ENCODE assay signal across 9 cellular contexts in the genomic region with DNA sequence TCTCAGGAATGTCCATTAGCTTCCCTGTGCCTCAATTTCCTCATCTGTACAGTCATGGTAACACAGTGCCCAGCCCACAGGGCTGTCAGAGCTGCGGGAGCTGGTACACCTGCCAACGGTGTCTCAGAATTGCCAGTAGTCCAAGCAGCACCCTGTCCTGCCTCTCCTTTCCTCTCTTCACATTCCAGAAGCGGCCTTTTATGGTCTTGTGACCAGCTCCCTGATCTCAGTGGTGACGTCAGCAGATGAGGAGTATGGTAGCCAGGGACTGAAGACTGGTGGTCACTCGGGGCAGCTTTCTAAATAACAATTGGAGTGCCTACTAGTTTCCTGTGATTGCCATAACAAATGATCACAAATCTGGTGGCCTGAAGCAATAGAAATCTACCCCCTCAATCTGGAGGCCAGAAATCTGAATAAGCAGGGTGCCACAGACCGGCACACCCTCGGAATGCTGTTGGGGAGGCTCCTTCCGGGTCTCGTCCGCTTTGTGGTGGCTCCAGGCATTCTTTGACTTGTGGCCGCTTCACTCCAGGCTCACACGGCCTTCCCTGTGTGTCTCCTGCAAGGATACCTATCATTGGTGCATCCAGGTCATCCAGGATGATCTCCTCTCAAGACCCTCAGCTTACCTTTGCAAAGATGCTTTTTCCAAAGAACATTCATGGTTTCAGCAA. TPM values are rescaled to one million over a fixed set of nuclear protein-coding genes. Genes with fewer than 3 reads are reported as not detected.
DNase-seq lines count a peak whose midpoint lies in the region; ATAC-seq, FAIRE-seq and TF ChIP-seq lines count a peak whose summit lies in the region.
"Had no signal": no experiment of that assay in that cellular context is flagged by ENCODE, and none has a peak within 500 bp of the region (broad histone marks: within the 10 kb centered on the region; RNA-seq: fewer than 3 reads in every experiment).

No MANE protein-coding gene starts in this region.

- peak overlapping the region; percentile 4 for H4K8ac ChIP-seq in mesenchymal stem cell (ENCODE audit: low read length)

- 95% methylated on average over 10 of the region's 12 CpGs for WGBS in K562 (ENCODE audit: insufficient coverage, low coverage, missing lambda C conversion rate)
- 91% methylated on average over 12 of the region's 12 CpGs for WGBS in mesenchymal stem cell
- 67 to 79% methylated on average over 12 of the region's 12 CpGs for WGBS in testis, 2 donors

- no peak overlapping the region for H2BK5ac ChIP-seq in mesenchymal stem cell (ENCODE audit: low read depth, low read length, poor library complexity, severe bottlenecking)

- DNase-seq in AG04450 (ENCODE audit: low read depth, low spot score): no peak
- DNase-seq in K562 (ENCODE audit: extremely low read depth in 1 of 4, low spot score in 3 of 4): no peak
- peak; percentile 39 for DNase-seq in mesenchymal stem cell
- DNase-seq in testis: no peak
- DNase-seq in C1 segment of cervical spinal cord (lab: John Stamatoyannopoulos, UW): no peak
- DNase-seq in NOMO-1 (lab: John Stamatoyannopoulos, UW; ENCODE audit: unreplicated experiment in 2 of 2): no peak
- DNase-seq: T1000 had no signal

- peak overlapping the region; percentile 24 to 69 for H3K18ac ChIP-seq in mesenchymal stem cell (ENCODE audit: low read depth in 1 of 2, low read length in 2 of 2)

- H3K79me1 ChIP-seq in mesenchymal stem cell (replicated peaks; ENCODE audit: low read length, poor library complexity, severe bottlenecking): peaks cover 17% of the 10 kb centered on the region

- peaks cover 7% of the 10 kb centered on the region for H3K9me1 ChIP-seq in K562 (ENCODE audit: control insufficient read depth, insufficient read depth, low read length)

- no peak for FAIRE-seq in K562 (lab: Jason Lieb, UNC)

- POLR2A ChIA-PET in AG04450 (lab: Yijun Ruan, JAX): no interaction called here
- POLR2A ChIA-PET in K562 (lab: Yijun Ruan, JAX): interaction anchor here (0.6 to 2.2 kb wide), 6 partner anchors 13 to 192 kb away, joined by 3 to 6 read pairs (median 4); no protein-coding TSS in a partner anchor

- no peak for TF ChIP-seq EP300 in K562 (IDR thresholded peaks at IDR 0.05; ENCODE audit: low read length)

- H3K9ac ChIP-seq in HUES6 (ENCODE audit: low read length) (peak overlapping the region; percentile 100), K562 (ENCODE audit: insufficient read depth in 1 of 2, low read depth in 2 of 2, low read length in 2 of 2) (peak overlapping the region; percentile 54 to 88; a peak in 2 of 4 replicates), mesenchymal stem cell (ENCODE audit: low read length) (peak overlapping the region; percentile 94)

- no peak overlapping the region for H2BK120ac ChIP-seq in mesenchymal stem cell (ENCODE audit: low read depth, low read length)

- peaks cover 32% of the 10 kb centered on the region for H4K20me1 ChIP-seq in K562 (replicated peaks; ENCODE audit: control insufficient read depth, insufficient read depth, low read length)

- H2AFZ ChIP-seq in K562 (ENCODE audit: low read depth, low read length) (no peak overlapping the region), mesenchymal stem cell (ENCODE audit: low read depth, low read length) (no peak overlapping the region)

- peaks cover 33% of the 10 kb centered on the region for H3K4me1 ChIP-seq in HUES6 (ENCODE audit: control insufficient read depth, insufficient read depth, low read length)
- peaks cover 15 to 37% of the 10 kb centered on the region in 2 experiments; a peak in 4 of 5 replicates for H3K4me1 ChIP-seq in K562 (replicated peaks in 1 of 2; ENCODE audit: control insufficient read depth in 2 of 2, insufficient read depth in 2 of 2, low read length in 2 of 2)
- peaks cover 43% of the 10 kb centered on the region for H3K4me1 ChIP-seq in mesenchymal stem cell (ENCODE audit: control insufficient read depth, insufficient read depth, low read depth, low read length)
- H3K4me1 ChIP-seq in testis: peaks cover 9% of the 10 kb centered on the region

- BruUV-seq in K562 (replicated peaks; lab: Mats Ljungman, UMichigan): no TSS peak

- H3K27me3 ChIP-seq in AG04450 (ENCODE audit: control insufficient read depth, insufficient read depth, low read length) (no peaks in the 10 kb centered on the region), HUES6 (ENCODE audit: control insufficient read depth, insufficient read depth, low read length) (no peaks in the 10 kb centered on the region), K562 (ENCODE audit: control insufficient read depth in 2 of 2, insufficient read depth in 2 of 2, low read length in 2 of 2) (no peaks in the 10 kb centered on the region), mesenchymal stem cell (ENCODE audit: control insufficient read depth in 1 of 2, insufficient read depth in 1 of 2, low read length in 2 of 2) (peaks cover 0 to 3% of the 10 kb centered on the region in 2 experiments), testis (no peaks in the 10 kb centered on the region)

- H3K9me3 ChIP-seq in AG04450 (ENCODE audit: control insufficient read depth, insufficient read depth, low read length): no peaks in the 10 kb centered on the region
- H3K9me3 ChIP-seq in HUES6 (ENCODE audit: control insufficient read depth, insufficient read depth, low read depth, low read length): no peaks in the 10 kb centered on the region; the same call in 1 of the 2 replicates
- no peaks in the 10 kb centered on the region; the same call in 1 of the 2 replicates for H3K9me3 ChIP-seq in K562 (replicated peaks; ENCODE audit: control insufficient read depth, insufficient read depth, low read depth, low read length)
- no peaks in the 10 kb centered on the region for H3K9me3 ChIP-seq in mesenchymal stem cell (ENCODE audit: control insufficient read depth, low read length)
- H3K9me3 ChIP-seq in testis: no peaks in the 10 kb centered on the region

- peaks cover 37% of the 10 kb centered on the region for H3K36me3 ChIP-seq in HUES6 (ENCODE audit: control insufficient read depth, insufficient read depth, low read length)
- peaks cover 38% of the 10 kb centered on the region for H3K36me3 ChIP-seq in K562 (ENCODE audit: control insufficient read depth, insufficient read depth, low read length)
- peaks cover 46 to 47% of the 10 kb centered on the region in 2 experiments for H3K36me3 ChIP-seq in mesenchymal stem cell (ENCODE audit: control insufficient read depth in 1 of 2, insufficient read depth in 2 of 2, low read depth in 1 of 2, low read length in 2 of 2)
- H3K36me3 ChIP-seq in testis (ENCODE audit: low read depth, missing control alignments): no peaks in the 10 kb centered on the region

- H3K14ac ChIP-seq in mesenchymal stem cell (ENCODE audit: low read length in 2 of 2): peak overlapping the region in 1 of 2 experiments; percentile 73

- intact Hi-C loops in K562 (cut with micrococcal nuclease): loop anchor here (10.0 kb wide), 2 partner anchors 190 to 240 kb away; partner anchors contain the start of gene CTTN
- intact Hi-C loops in testis (cut with DNase I; ENCODE audit: low total_unique reads): no loop called here

- no peak overlapping the region for H4K91ac ChIP-seq in mesenchymal stem cell (ENCODE audit: low read length)

- no peak overlapping the region for H2BK15ac ChIP-seq in mesenchymal stem cell (ENCODE audit: low read depth, poor library complexity, severe bottlenecking)

- H3K23ac ChIP-seq in mesenchymal stem cell (ENCODE audit: low read length in 2 of 2): no peak overlapping the region

- peak overlapping the region; percentile 11 for H3K27ac ChIP-seq in AG04450 (ENCODE audit: low read depth, low read length)
- H3K27ac ChIP-seq in HUES6 (ENCODE audit: low read depth, low read length): peak overlapping the region; percentile 97; the same call in 1 of the 2 replicates
- peak overlapping the region; percentile 91; the same call in 1 of the 3 replicates for H3K27ac ChIP-seq in K562 (ENCODE audit: extremely low read depth, low read depth, low read length)
- H3K27ac ChIP-seq in mesenchymal stem cell (ENCODE audit: low read length, poor library complexity, severe bottlenecking): peak overlapping the region; percentile 86
- no peak overlapping the region for H3K27ac ChIP-seq in testis

- H3K4me2 ChIP-seq in K562 (ENCODE audit: insufficient read depth, low read length) (peak overlapping the region; percentile 97), mesenchymal stem cell (ENCODE audit: low read length, poor library complexity, severe bottlenecking) (peak overlapping the region; percentile 74)

- peak overlapping the region; percentile 85 for H2AK5ac ChIP-seq in mesenchymal stem cell (ENCODE audit: low read length, severe bottlenecking)

- no peak for TF ChIP-seq RAD21 in K562 (CRISPR knock-in tag; conservative IDR thresholded peaks at IDR 0.05 in 1 of 2, IDR thresholded peaks at IDR 0.05 in 1 of 2)

- peak overlapping the region in 1 of 2 experiments; percentile 45 for H2BK12ac ChIP-seq in mesenchymal stem cell (ENCODE audit: low read length in 2 of 2)

- in situ Hi-C loops in K562 (cut with MboI): no loop called here

- TF ChIP-seq POLR2A in K562 (conservative IDR thresholded peaks at IDR 0.05) (no peak), testis (IDR thresholded peaks at IDR 0.05) (no peak)

- no peak for ATAC-seq in K562
- ATAC-seq in GM21737 (IDR thresholded peaks at IDR 0.05; ENCODE audit: unreplicated experiment): no peak

- H3K4ac ChIP-seq in mesenchymal stem cell (ENCODE audit: low read depth in 1 of 2, low read length in 2 of 2): no peak overlapping the region

- CTCF ChIA-PET in AG04450 (lab: Charles Lee): interaction anchor here (1.0 kb wide), 1 partner anchor 286 kb away, joined by 3 read pairs; no protein-coding TSS in a partner anchor
- CTCF ChIA-PET in K562 (lab: Yijun Ruan, JAX; ENCODE audit: low intra/inter-chr PET ratio): no interaction called here

- H3K4me3 ChIP-seq in AG04450 (ENCODE audit: low read depth, low read length): peak overlapping the region; percentile 95
- peak overlapping the region; percentile 95 for H3K4me3 ChIP-seq in HUES6 (ENCODE audit: low read depth, low read length)
- peak overlapping the region; percentile 94; the same call in 1 of the 2 replicates for H3K4me3 ChIP-seq in K562
- H3K4me3 ChIP-seq in mesenchymal stem cell (ENCODE audit: insufficient read depth in 1 of 2, low read depth in 1 of 2, low read length in 2 of 2): peak overlapping the region in 1 of 2 experiments; percentile 88
- H3K4me3 ChIP-seq in testis: no peak overlapping the region

- peaks cover 50% of the 10 kb centered on the region for H3K79me2 ChIP-seq in K562 (ENCODE audit: control insufficient read depth, insufficient read depth, low read length)

- TF ChIP-seq CTCF in AG04450 (IDR thresholded peaks at IDR 0.05; ENCODE audit: low read depth, low read length) (no peak), K562 (IDR thresholded peaks at IDR 0.05 in 2 of 3, conservative IDR thresholded peaks at IDR 0.05 in 1 of 3; ENCODE audit: insufficient read depth in 2 of 3, low read depth in 1 of 3, low read length in 3 of 3) (no peak), testis (IDR thresholded peaks at IDR 0.05) (no peak)

RNA-seq across cellular contexts. Expression of gene FADD, which starts 2.1 kb away (rescaled TPM):
- 29.3 and 35.8 TPM in 2 replicates for polyA plus RNA-seq in AG04450 (2011; rRNA removed)
- polyA minus RNA-seq in AG04450 (2011; rRNA and poly(A)+ RNA removed): 31.5 and 40.2 TPM in 2 replicates
- 9.8 and 23.6 TPM in 2 replicates for total RNA-seq in K562 (2011; cell fraction: chromatin; rRNA removed; ENCODE audit: low replicate concordance)
- total RNA-seq in K562 (2011; cell fraction: nucleolus; rRNA removed): 23.6 and 28.0 TPM in 2 replicates
- 17.0 and 17.6 TPM in 2 replicates for total RNA-seq in K562 (2011; cell fraction: nucleoplasm; rRNA removed)
- total RNA-seq in K562 (2014; rRNA removed): 20.1 and 20.4 TPM in 2 replicates
- 15.5 and 17.2 TPM in 2 replicates for total RNA-seq in K562 (2014; rRNA removed; fragmentation: Illumina TruSeq; extraction: Trizol)
- 18.4 and 20.9 TPM in 2 replicates for total RNA-seq in K562 (2015; rRNA removed; fragmentation: Illumina TruSeq; extraction: Trizol)
- total RNA-seq in K562 (2021): 24.1 and 26.2 TPM in 2 replicates
- polyA plus RNA-seq in K562 (2011; rRNA removed): 23.6 and 26.9 TPM in 2 replicates
- polyA plus RNA-seq in K562 (2011; cell fraction: cytosol; rRNA removed): 24.3 and 37.3 TPM in 2 replicates
- polyA plus RNA-seq in K562 (2011; cell fraction: nucleus; rRNA removed): 11.2 and 14.3 TPM in 2 replicates
- 20.7 and 23.8 TPM in 2 replicates for polyA plus RNA-seq in K562 (2012)
- polyA plus RNA-seq in K562 (2014; fragmentation: Illumina TruSeq; extraction: Trizol): 17.2 and 17.7 TPM in 2 replicates
- polyA plus RNA-seq in K562 (2014; fragmentation: Nextera tagmentation; extraction: Ambion mirVana): under 1 TPM; 0.29 to 0.30 TPM
- polyA plus RNA-seq in K562 (2014; rRNA removed): 26.7 and 28.7 TPM in 2 replicates
- polyA minus RNA-seq in K562 (2011; rRNA and poly(A)+ RNA removed): 17.5 and 22.8 TPM in 2 replicates
- 13.8 and 19.3 TPM in 2 replicates for polyA minus RNA-seq in K562 (2011; cell fraction: cytosol; rRNA and poly(A)+ RNA removed)
- 17.8 and 23.5 TPM in 2 replicates for polyA minus RNA-seq in K562 (2011; cell fraction: nucleus; rRNA and poly(A)+ RNA removed)
- polyA plus RNA-seq in mesenchymal stem cell (2013, experiment 1 of 2): 30.7 TPM
- 31.4 TPM for polyA plus RNA-seq in mesenchymal stem cell (2013, experiment 2 of 2)
- total RNA-seq in testis: 10 to 100 TPM; 20.6 TPM
- 16.8 TPM for polyA plus RNA-seq in testis (ENCODE audit: insufficient read depth, low read depth, low replicate concordance)

Comparison
In these comparisons a context has a peak if more than half of its experiments do, and no peak if none do; other contexts are left out.
1. H3K27ac ChIP-seq: peak in AG04450 (single experiment), HUES6 (single experiment), K562 (single experiment) and mesenchymal stem cell (single experiment); none in testis (0 of 2).
2. H3K4me3 ChIP-seq: peak in AG04450 (single experiment), HUES6 (single experiment) and K562 (single experiment); none in testis (0 of 2).
3. Peak in every context shown above with its lines, with median percentiles within 50 percentile points of each other: H3K9ac ChIP-seq.